In the genomic region with DNA sequence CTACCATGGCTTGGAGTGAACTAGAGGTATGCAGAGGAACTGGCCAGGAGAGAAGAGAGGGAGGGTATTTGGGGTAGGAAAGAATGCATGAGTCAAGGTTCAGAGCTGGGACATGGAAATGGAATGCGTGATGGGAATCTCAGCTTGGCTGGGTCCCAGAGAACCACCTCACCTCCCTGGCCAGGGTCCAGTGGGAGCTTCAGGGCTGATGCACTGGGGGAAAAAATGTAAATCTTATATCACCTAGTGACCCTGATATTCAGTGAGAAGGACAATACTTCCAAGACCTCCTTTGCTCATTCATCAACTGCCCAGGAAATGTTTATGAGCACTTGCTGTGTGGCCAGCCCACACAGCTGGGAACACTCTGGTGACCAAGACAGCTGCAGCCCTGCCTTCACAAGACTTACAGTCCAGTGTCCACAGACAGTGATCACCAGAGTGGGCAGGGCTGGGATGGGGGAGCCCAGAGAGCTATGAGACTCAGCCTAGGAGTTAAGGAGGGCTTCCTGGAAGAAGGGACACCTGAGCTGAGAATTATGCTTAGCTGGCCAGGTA, we compare ENCODE assay signal across 1 cellular context.
TF ChIP-seq lines count a peak whose summit lies in the region.

No MANE protein-coding gene starts in this region.

TF ChIP-seq in HepG2, 621 proteins besides CTCF, POLR2A, EP300 and RAD21 (continued from another document):
- TF ChIP-seq, protein P1, sequence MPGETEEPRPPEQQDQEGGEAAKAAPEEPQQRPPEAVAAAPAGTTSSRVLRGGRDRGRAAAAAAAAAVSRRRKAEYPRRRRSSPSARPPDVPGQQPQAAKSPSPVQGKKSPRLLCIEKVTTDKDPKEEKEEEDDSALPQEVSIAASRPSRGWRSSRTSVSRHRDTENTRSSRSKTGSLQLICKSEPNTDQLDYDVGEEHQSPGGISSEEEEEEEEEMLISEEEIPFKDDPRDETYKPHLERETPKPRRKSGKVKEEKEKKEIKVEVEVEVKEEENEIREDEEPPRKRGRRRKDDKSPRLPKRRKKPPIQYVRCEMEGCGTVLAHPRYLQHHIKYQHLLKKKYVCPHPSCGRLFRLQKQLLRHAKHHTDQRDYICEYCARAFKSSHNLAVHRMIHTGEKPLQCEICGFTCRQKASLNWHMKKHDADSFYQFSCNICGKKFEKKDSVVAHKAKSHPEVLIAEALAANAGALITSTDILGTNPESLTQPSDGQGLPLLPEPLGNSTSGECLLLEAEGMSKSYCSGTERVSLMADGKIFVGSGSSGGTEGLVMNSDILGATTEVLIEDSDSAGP (CRISPR knock-in tag; IDR thresholded peaks at IDR 0.05; ENCODE audit: borderline replicate concordance) = no peak; the same call in 1 of the 2 replicates
- TF ChIP-seq ZMYM4 (CRISPR knock-in tag; IDR thresholded peaks at IDR 0.05) (no peak), ZFP36L1 (CRISPR knock-in tag; IDR thresholded peaks at IDR 0.05) (no peak), ZSCAN9 (CRISPR knock-in tag; IDR thresholded peaks at IDR 0.05; ENCODE audit: borderline replicate concordance) (no peak), SOX13 (IDR thresholded peaks at IDR 0.05) (no peak), SOX13 (CRISPR knock-in tag; conservative IDR thresholded peaks at IDR 0.05 in 1 of 2, IDR thresholded peaks at IDR 0.05 in 1 of 2) (0 out of 4 replicates have a peak, but pooled peaks of 1 of the 2 experiments have one; percentile 8), DNMT1 (CRISPR knock-in tag; IDR thresholded peaks at IDR 0.05) (no peak), NFE2 (CRISPR knock-in tag; IDR thresholded peaks at IDR 0.05) (no peak), SMAD3 (CRISPR knock-in tag; IDR thresholded peaks at IDR 0.05) (no peak), ZNF317 (CRISPR knock-in tag; IDR thresholded peaks at IDR 0.05) (no peak), U2AF2 (IDR thresholded peaks at IDR 0.05; ENCODE audit: low read depth, low read length) (no peak), ZNF768 (CRISPR knock-in tag; IDR thresholded peaks at IDR 0.05) (peak; percentile 46; the same call in 1 of the 2 replicates), ZNF678 (CRISPR knock-in tag; IDR thresholded peaks at IDR 0.05) (no peak), ZNF24 (IDR thresholded peaks at IDR 0.05) (no peak), ZBTB1 (CRISPR knock-in tag; IDR thresholded peaks at IDR 0.05; ENCODE audit: borderline replicate concordance) (no peak), RCOR2 (CRISPR knock-in tag; IDR thresholded peaks at IDR 0.05) (peak; percentile 65; the same call in 1 of the 2 replicates), MXD4 (CRISPR knock-in tag; IDR thresholded peaks at IDR 0.05) (no peak), HMG20A (CRISPR knock-in tag; IDR thresholded peaks at IDR 0.05; ENCODE audit: borderline replicate concordance) (no peak), HDAC2 (CRISPR knock-in tag; IDR thresholded peaks at IDR 0.05) (peak; percentile 35; the same call in 1 of the 2 replicates)
- TF ChIP-seq, protein P2, sequence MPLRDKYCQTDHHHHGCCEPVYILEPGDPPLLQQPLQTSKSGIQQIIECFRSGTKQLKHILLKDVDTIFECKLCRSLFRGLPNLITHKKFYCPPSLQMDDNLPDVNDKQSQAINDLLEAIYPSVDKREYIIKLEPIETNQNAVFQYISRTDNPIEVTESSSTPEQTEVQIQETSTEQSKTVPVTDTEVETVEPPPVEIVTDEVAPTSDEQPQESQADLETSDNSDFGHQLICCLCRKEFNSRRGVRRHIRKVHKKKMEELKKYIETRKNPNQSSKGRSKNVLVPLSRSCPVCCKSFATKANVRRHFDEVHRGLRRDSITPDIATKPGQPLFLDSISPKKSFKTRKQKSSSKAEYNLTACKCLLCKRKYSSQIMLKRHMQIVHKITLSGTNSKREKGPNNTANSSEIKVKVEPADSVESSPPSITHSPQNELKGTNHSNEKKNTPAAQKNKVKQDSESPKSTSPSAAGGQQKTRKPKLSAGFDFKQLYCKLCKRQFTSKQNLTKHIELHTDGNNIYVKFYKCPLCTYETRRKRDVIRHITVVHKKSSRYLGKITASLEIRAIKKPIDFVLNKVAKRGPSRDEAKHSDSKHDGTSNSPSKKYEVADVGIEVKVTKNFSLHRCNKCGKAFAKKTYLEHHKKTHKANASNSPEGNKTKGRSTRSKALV (CRISPR knock-in tag; IDR thresholded peaks at IDR 0.05) = no peak
- TF ChIP-seq, protein P3, sequence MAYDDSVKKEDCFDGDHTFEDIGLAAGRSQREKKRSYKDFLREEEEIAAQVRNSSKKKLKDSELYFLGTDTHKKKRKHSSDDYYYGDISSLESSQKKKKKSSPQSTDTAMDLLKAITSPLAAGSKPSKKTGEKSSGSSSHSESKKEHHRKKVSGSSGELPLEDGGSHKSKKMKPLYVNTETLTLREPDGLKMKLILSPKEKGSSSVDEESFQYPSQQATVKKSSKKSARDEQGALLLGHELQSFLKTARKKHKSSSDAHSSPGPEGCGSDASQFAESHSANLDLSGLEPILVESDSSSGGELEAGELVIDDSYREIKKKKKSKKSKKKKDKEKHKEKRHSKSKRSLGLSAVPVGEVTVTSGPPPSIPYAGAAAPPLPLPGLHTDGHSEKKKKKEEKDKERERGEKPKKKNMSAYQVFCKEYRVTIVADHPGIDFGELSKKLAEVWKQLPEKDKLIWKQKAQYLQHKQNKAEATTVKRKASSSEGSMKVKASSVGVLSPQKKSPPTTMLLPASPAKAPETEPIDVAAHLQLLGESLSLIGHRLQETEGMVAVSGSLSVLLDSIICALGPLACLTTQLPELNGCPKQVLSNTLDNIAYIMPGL (CRISPR knock-in tag; IDR thresholded peaks at IDR 0.05; ENCODE audit: borderline replicate concordance in 1 of 2, low read depth in 1 of 2) = no peak
TF ChIP-seq in HepG2: peak in this region for 41.
